ENCODE assay signal across 8 cellular contexts in the genomic region with DNA sequence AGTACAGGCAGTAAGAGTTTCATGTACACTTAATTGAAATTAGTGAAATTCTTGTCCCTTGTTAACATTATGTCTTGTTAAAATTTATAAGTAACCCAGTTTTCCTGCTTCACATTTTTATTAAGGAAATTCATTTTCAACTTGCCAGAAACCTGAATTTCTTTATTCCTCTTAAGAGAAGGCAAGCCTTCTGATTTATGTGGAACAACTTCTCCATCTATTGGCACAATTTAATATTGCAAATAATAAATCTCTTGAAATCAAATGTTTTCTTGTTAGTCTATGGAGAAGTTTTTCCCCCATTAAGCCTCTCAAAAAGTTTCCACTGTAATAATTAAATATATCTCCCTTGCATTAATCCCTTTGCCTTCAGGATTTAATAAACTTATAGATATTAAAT. TPM values are rescaled to one million over a fixed set of nuclear protein-coding genes. Genes with fewer than 3 reads are reported as not detected.
DNase-seq lines count a peak whose midpoint lies in the region; ATAC-seq and TF ChIP-seq lines count a peak whose summit lies in the region.

No MANE protein-coding gene starts in this region.

- H3K27ac ChIP-seq in SU-DHL-6 (ENCODE audit: low read depth, low read length): no peak overlapping the region

- no peaks in the 10 kb centered on the region for H3K36me3 ChIP-seq in SU-DHL-6 (ENCODE audit: low read length)

- H3F3A ChIP-seq in SU-DHL-6 (ENCODE audit: insufficient read depth): no peaks in the 10 kb centered on the region

- no peaks in the 10 kb centered on the region for H4K20me1 ChIP-seq in SU-DHL-6 (ENCODE audit: low read depth, low read length)

- DNase-seq in COLO829 (ENCODE audit: low spot score): peak; percentile 47
- DNase-seq in left kidney (ENCODE audit: low read depth, low spot score): peak; percentile 49
- no peak for DNase-seq in amygdala (lab: John Stamatoyannopoulos, UW)
- DNase-seq in posterior vena cava (ENCODE audit: low spot score): no peak
- DNase-seq in cerebellar nuclear complex (lab: John Stamatoyannopoulos, UW): no peak

- H2AFZ ChIP-seq in SU-DHL-6 (ENCODE audit: low read depth, low read length, severe bottlenecking): no peak overlapping the region

- H3K4me3 ChIP-seq in SU-DHL-6 (ENCODE audit: insufficient read depth, low read length, poor library complexity, severe bottlenecking): no peak overlapping the region

- H3K79me2 ChIP-seq in SU-DHL-6 (ENCODE audit: insufficient read depth, low read length): no peaks in the 10 kb centered on the region

- no peak overlapping the region for H3K9ac ChIP-seq in SU-DHL-6 (ENCODE audit: low read length)

- TF ChIP-seq CTCF in LNCAP (IDR thresholded peaks at IDR 0.05) (peak; percentile 63), SU-DHL-6 (IDR thresholded peaks at IDR 0.05; ENCODE audit: insufficient read depth, low read length, poor library complexity, severe bottlenecking) (peak; percentile 17)

- intact Hi-C loops in posterior vena cava (cut with DNase I): no loop called here

- H3K9me2 ChIP-seq in SU-DHL-6 (replicated peaks; ENCODE audit: insufficient read depth, low read length): no peaks in the 10 kb centered on the region

- H3K27me3 ChIP-seq in SU-DHL-6 (ENCODE audit: low read length): 0 out of 2 replicates have a peak, but pooled peaks cover 2% of the 10 kb centered on the region

- no peaks in the 10 kb centered on the region for H3K9me3 ChIP-seq in SU-DHL-6 (ENCODE audit: insufficient read depth, low read length)

- no peak for ATAC-seq in HG03378 (IDR thresholded peaks at IDR 0.05; ENCODE audit: unreplicated experiment)

- H3K4me2 ChIP-seq in SU-DHL-6 (ENCODE audit: low read depth, low read length, poor library complexity, severe bottlenecking): no peak overlapping the region

RNA-seq across cellular contexts. Expression of a gene that starts 33.8 kb away (rescaled TPM):
- total RNA-seq in posterior vena cava: 10 to 100 TPM; 32.7 to 35.7 TPM

Comparison
In these comparisons a context has a peak if more than half of its experiments do, and no peak if none do; other contexts are left out.
1. DNase-seq: peak in COLO829 (single experiment) and left kidney (single experiment); none in amygdala (0 of 56), posterior vena cava (single experiment) and cerebellar nuclear complex (0 of 2).